Comparison of ENCODE assay signal across 1 cellular context in genomic region chr15:93372209-93372910, GRCh38.
TF ChIP-seq lines count a peak whose summit lies in the region.

No MANE protein-coding gene starts in this region.

TF ChIP-seq in GM23338, 12 proteins besides CTCF, POLR2A, EP300 and RAD21 (continued from another document):
- TF ChIP-seq ZNF462 (CRISPR knock-in tag; IDR thresholded peaks at IDR 0.05): no peak
- TF ChIP-seq NANOG (IDR thresholded peaks at IDR 0.05; ENCODE audit: borderline replicate concordance): no peak
- no peak for TF ChIP-seq ZNF114 (CRISPR knock-in tag; IDR thresholded peaks at IDR 0.05)
- no peak for TF ChIP-seq EZH2phosphoT487 (IDR thresholded peaks at IDR 0.05; ENCODE audit: unreplicated experiment)
- no peak for TF ChIP-seq REST (IDR thresholded peaks at IDR 0.05; ENCODE audit: unreplicated experiment)
- TF ChIP-seq CREB1 (CRISPR knock-in tag; IDR thresholded peaks at IDR 0.05; ENCODE audit: low read depth): no peak
- TF ChIP-seq JUNB (IDR thresholded peaks at IDR 0.05; ENCODE audit: unreplicated experiment): no peak
- TF ChIP-seq STAT1 (IDR thresholded peaks at IDR 0.05; ENCODE audit: unreplicated experiment): no peak
- no peak for TF ChIP-seq ZNF331 (CRISPR knock-in tag; IDR thresholded peaks at IDR 0.05; ENCODE audit: low read depth)
- TF ChIP-seq POLR2AphosphoS5 (IDR thresholded peaks at IDR 0.05; ENCODE audit: low read depth): no peak
